In the genomic region with DNA sequence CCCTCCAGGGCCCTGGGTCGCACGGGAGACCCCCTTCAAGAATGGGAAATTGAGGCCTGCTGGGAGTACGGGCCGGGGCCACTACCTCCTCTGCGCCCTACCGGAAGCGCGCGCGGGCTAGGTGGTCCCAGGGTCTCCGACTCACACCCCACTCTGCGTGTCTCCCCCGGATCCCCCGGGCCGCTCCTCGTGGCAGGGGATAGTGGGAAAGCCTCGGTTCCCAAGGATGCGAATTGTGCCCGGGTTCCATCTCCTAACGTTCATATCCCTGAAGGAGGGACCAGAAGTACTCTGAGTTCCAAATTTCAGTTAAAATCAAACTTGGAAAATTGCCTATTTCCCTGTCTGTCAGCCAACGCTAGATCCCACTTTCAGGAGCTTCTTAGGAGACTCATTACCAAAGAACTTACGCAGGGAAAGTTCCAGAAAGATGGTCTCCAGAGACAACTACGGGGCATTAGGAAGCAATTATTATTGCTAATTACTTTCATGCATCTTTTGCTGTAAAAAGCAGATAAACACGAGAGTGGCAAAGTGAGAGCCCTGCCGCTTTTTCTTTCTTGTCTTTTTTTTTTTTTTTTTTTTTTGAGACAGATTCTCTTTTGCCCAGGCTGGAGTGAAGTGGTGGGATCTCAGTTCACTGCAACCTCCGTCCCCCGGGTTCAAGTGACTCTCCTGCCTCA, we compare ENCODE assay signal across 8 cellular contexts. TPM values are rescaled to one million over a fixed set of nuclear protein-coding genes. Genes with fewer than 3 reads are reported as not detected.
DNase-seq lines count a peak whose midpoint lies in the region; ATAC-seq and TF ChIP-seq lines count a peak whose summit lies in the region.

No MANE protein-coding gene starts in this region.

- H3K27me3 Mint-ChIP-seq in CD8-positive, alpha-beta T cell (ENCODE audit: low read depth): no peaks in the 10 kb centered on the region

- POLR2A ChIA-PET in CD8-positive, alpha-beta T cell (lab: Charles Lee): interaction anchor here (0.7 to 2.1 kb wide), 5 partner anchors 14 to 122 kb away, joined by 3 to 12 read pairs (median 3); a partner anchor contains a TSS
- POLR2A ChIA-PET in PC-9 (lab: Charles Lee; ENCODE audit: unreplicated experiment): interaction anchor here (0.6 to 0.7 kb wide), 3 partner anchors 17 to 1831 kb away, joined by 3 to 4 read pairs (median 3); a partner anchor contains a TSS

- CTCF ChIA-PET in CD8-positive, alpha-beta T cell (lab: Charles Lee): interaction anchor here (0.7 to 1.7 kb wide), 8 partner anchors 10 to 123 kb away, joined by 3 to 6 read pairs (median 4); a partner anchor contains a TSS
- CTCF ChIA-PET in PC-9 (lab: Charles Lee): interaction anchor here (0.9 kb wide), 1 partner anchor 34 kb away, joined by 3 read pairs; no protein-coding TSS in a partner anchor

- no peaks in the 10 kb centered on the region for H3K27me3 ChIP-seq in CD8-positive, alpha-beta T cell (ENCODE audit: insufficient read depth, low read length)
- no peaks in the 10 kb centered on the region for H3K27me3 ChIP-seq in PC-9 (ENCODE audit: insufficient read depth, low read depth)
- H3K27me3 ChIP-seq in fibroblast of lung (ENCODE audit: control insufficient read depth, insufficient read depth, low read length): no peaks in the 10 kb centered on the region

- no peak for ATAC-seq in CD8-positive, alpha-beta T cell
- ATAC-seq in GM21529 (IDR thresholded peaks at IDR 0.05; ENCODE audit: unreplicated experiment) (peak; percentile 6), esophagus mucosa (no peak), GM19455 (IDR thresholded peaks at IDR 0.05; ENCODE audit: unreplicated experiment) (no peak)

- peak overlapping the region; percentile 79 for H3K4me3 Mint-ChIP-seq in CD8-positive, alpha-beta T cell

- no peaks in the 10 kb centered on the region for H3K36me3 ChIP-seq in CD8-positive, alpha-beta T cell (ENCODE audit: insufficient read depth, low read length)
- H3K36me3 ChIP-seq in PC-9 (ENCODE audit: low read depth) (no peaks in the 10 kb centered on the region), fibroblast of lung (ENCODE audit: control insufficient read depth, insufficient read depth, low read length) (no peaks in the 10 kb centered on the region)

- H3K9me3 ChIP-seq in CD8-positive, alpha-beta T cell (ENCODE audit: low read length): no peaks in the 10 kb centered on the region
- no peaks in the 10 kb centered on the region for H3K9me3 ChIP-seq in PC-9 (ENCODE audit: insufficient read depth, low read depth)
- H3K9me3 ChIP-seq in fibroblast of lung (ENCODE audit: control insufficient read depth, insufficient read depth, low read depth, low read length): no peaks in the 10 kb centered on the region

- no peaks in the 10 kb centered on the region for H3K9me2 ChIP-seq in PC-9 (ENCODE audit: insufficient read depth)

- no peak for TF ChIP-seq CTCF in CD8-positive, alpha-beta T cell (IDR thresholded peaks at IDR 0.05)
- TF ChIP-seq CTCF in PC-9 (conservative IDR thresholded peaks at IDR 0.05) (no peak), fibroblast of lung (conservative IDR thresholded peaks at IDR 0.05 in 1 of 2, IDR thresholded peaks at IDR 0.05 in 1 of 2; ENCODE audit: low read depth in 1 of 2, low read length in 2 of 2) (no peak), retinal pigment epithelial cell (conservative IDR thresholded peaks at IDR 0.05; ENCODE audit: low read depth, low read length) (no peak)

- peaks cover 6% of the 10 kb centered on the region for H3K36me3 Mint-ChIP-seq in CD8-positive, alpha-beta T cell

- peaks cover 25% of the 10 kb centered on the region for H3K4me1 Mint-ChIP-seq in CD8-positive, alpha-beta T cell (ENCODE audit: low read depth)

- H3K4me3 ChIP-seq in CD8-positive, alpha-beta T cell (ENCODE audit: low read depth, low read length): peak overlapping the region; percentile 78
- H3K4me3 ChIP-seq in PC-9: peak overlapping the region; percentile 69
- peak overlapping the region; percentile 55 to 87 (median 84) for H3K4me3 ChIP-seq in fibroblast of lung (replicated peaks in 1 of 4; ENCODE audit: control extremely low read depth in 1 of 4, insufficient read depth in 1 of 4, low read depth in 3 of 4, low read length in 4 of 4)
- peak overlapping the region; percentile 77 for H3K4me3 ChIP-seq in retinal pigment epithelial cell (ENCODE audit: low read length)

- H2AFZ ChIP-seq in PC-9 (peak overlapping the region; percentile 85), fibroblast of lung (ENCODE audit: low read length) (peak overlapping the region; percentile 60)

- H3F3A ChIP-seq in PC-9 (ENCODE audit: insufficient read depth, low read depth): no peaks in the 10 kb centered on the region; the same call in 1 of the 2 replicates

- peak overlapping the region; percentile 35 for H3K27ac ChIP-seq in CD8-positive, alpha-beta T cell (ENCODE audit: low read depth, low read length)
- H3K27ac ChIP-seq in PC-9: no peak overlapping the region
- peak overlapping the region; percentile 71 for H3K27ac ChIP-seq in fibroblast of lung (ENCODE audit: insufficient read depth, low read length)

- H4K20me1 ChIP-seq in PC-9 (ENCODE audit: insufficient read depth) (peaks cover 13% of the 10 kb centered on the region), fibroblast of lung (ENCODE audit: control insufficient read depth, extremely low read depth, insufficient read depth, low read length) (no peaks in the 10 kb centered on the region)

- H3K4me2 ChIP-seq in PC-9: peak overlapping the region; percentile 81
- H3K4me2 ChIP-seq in fibroblast of lung (ENCODE audit: extremely low read depth, insufficient read depth, low read length): peak overlapping the region; percentile 80

- H3K27ac Mint-ChIP-seq in CD8-positive, alpha-beta T cell: no peak overlapping the region

- H3K4me1 ChIP-seq in CD8-positive, alpha-beta T cell (ENCODE audit: insufficient read depth, low read length): peaks cover 14% of the 10 kb centered on the region
- H3K4me1 ChIP-seq in PC-9 (replicated peaks; ENCODE audit: insufficient read depth) (peaks cover 32% of the 10 kb centered on the region), fibroblast of lung (ENCODE audit: control insufficient read depth, extremely low read depth, insufficient read depth, low read length) (peaks cover 9% of the 10 kb centered on the region)

- DNase-seq in CD8-positive, alpha-beta T cell: no peak
- DNase-seq in PC-9: no peak
- DNase-seq in fibroblast of lung (ENCODE audit: low read depth in 2 of 2): peak; percentile 18 to 50
- no peak for DNase-seq in retinal pigment epithelial cell (ENCODE audit: low read depth)
- no peak for DNase-seq in NK-92 (lab: John Stamatoyannopoulos, UW; ENCODE audit: unreplicated experiment)

- peak overlapping the region; percentile 73 for H3K9ac ChIP-seq in fibroblast of lung (ENCODE audit: insufficient read depth, low read length)

- intact Hi-C loops in CD8-positive, alpha-beta T cell (cut with DNase I, micrococcal nuclease): loop anchor here (1.0 to 10.0 kb wide), 6 partner anchors 35 to 492 kb away; a partner anchor contains a TSS
- intact Hi-C loops in PC-9 (cut with micrococcal nuclease; ENCODE audit: unreplicated experiment): loop anchor here (1.0 kb wide), 2 partner anchors 35 to 121 kb away; a partner anchor contains a TSS

- H3K9me3 Mint-ChIP-seq in CD8-positive, alpha-beta T cell: no peaks in the 10 kb centered on the region

- H3K79me2 ChIP-seq in PC-9 (ENCODE audit: low read depth) (peaks cover 57% of the 10 kb centered on the region), fibroblast of lung (ENCODE audit: control insufficient read depth, insufficient read depth, low read length) (peaks cover 56% of the 10 kb centered on the region)

- TSS peak; percentile 32 for BruUV-seq in PC-9 (replicated peaks; lab: Mats Ljungman, UMichigan)

RNA-seq across cellular contexts. Expression of a gene that starts 0.9 kb away (rescaled TPM):
- total RNA-seq in CD8-positive, alpha-beta T cell: 1 to 10 TPM; 5.3 to 6.3 TPM
- total RNA-seq in PC-9 (2021): 44.6 and 57.3 TPM in 2 replicates
- total RNA-seq in fibroblast of lung: 15.2 and 21.3 TPM in 2 replicates
- 34.5 and 45.5 TPM in 2 replicates for polyA plus RNA-seq in fibroblast of lung
- 17.5 and 25.6 TPM in 2 replicates for polyA plus RNA-seq in fibroblast of lung (2012)
- polyA minus RNA-seq in fibroblast of lung (ENCODE audit: low replicate concordance): 21.0 and 22.0 TPM in 2 replicates
- 67.0 TPM for total RNA-seq in esophagus mucosa

RNA-seq across cellular contexts. Expression of a gene that starts 35.1 kb away (rescaled TPM):
- 1 to 10 TPM; 8.5 to 8.8 TPM for total RNA-seq in CD8-positive, alpha-beta T cell
- total RNA-seq in PC-9 (2021) (12.1 and 12.6 TPM in 2 replicates), fibroblast of lung (11.4 and 11.8 TPM in 2 replicates), esophagus mucosa (6.3 TPM)
- polyA plus RNA-seq in fibroblast of lung: 9.6 and 12.1 TPM in 2 replicates
- polyA plus RNA-seq in fibroblast of lung (2012): 4.5 and 5.0 TPM in 2 replicates
- polyA minus RNA-seq in fibroblast of lung (ENCODE audit: low replicate concordance): 8.2 and 9.3 TPM in 2 replicates

Comparison
In these comparisons a context has a peak if more than half of its experiments do, and no peak if none do; other contexts are left out.
1. DNase-seq: peak in fibroblast of lung (2 of 2); none in CD8-positive, alpha-beta T cell (0 of 7), PC-9 (0 of 2), retinal pigment epithelial cell (single experiment) and NK-92 (single experiment).
2. Peak in every context shown above with its lines, with median percentiles within 50 percentile points of each other: H3K4me3 ChIP-seq.